In the genomic region with DNA sequence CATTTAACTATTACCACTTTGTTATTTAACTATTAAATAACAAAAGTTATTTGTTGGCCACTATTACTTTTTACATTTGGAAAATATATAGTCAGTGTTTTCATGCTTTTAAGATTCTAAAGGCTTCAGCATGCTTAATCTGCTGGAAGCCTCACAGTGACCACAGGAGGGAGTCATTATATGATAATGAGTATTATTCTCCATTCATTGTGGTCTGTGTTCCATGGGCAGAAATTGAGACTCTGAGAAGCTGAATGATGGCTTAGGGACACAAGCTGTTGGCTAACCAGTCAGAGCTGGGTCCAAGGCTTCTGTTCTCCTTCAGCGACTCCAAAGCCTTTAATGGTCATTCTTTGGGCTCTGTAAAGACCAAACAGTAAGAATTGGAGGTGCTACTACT, we compare ENCODE assay signal across 9 cellular contexts.
DNase-seq lines count a peak whose midpoint lies in the region; ATAC-seq, FAIRE-seq and TF ChIP-seq lines count a peak whose summit lies in the region.
"Had no signal": no experiment of that assay in that cellular context is flagged by ENCODE, and none has a peak within 500 bp of the region (broad histone marks: within the 10 kb centered on the region; RNA-seq: fewer than 3 reads in every experiment).

No MANE protein-coding gene starts in this region.

- dilution Hi-C loops in keratinocyte (cut with MboI; ENCODE audit: extremely low pct_ligation_motif_present, low sequenced_read_pairs): no loop called here

- H3K27me3 ChIP-seq in keratinocyte (ENCODE audit: control insufficient read depth, extremely low read depth, insufficient read depth, low read length) (no peaks in the 10 kb centered on the region), upper lobe of left lung (no peaks in the 10 kb centered on the region)

- no peaks in the 10 kb centered on the region for H4K20me1 ChIP-seq in keratinocyte (ENCODE audit: control insufficient read depth, extremely low read depth, insufficient read depth, low read length)

- H3K9me3 ChIP-seq in keratinocyte (ENCODE audit: control insufficient read depth, low read depth, low read length): no peaks in the 10 kb centered on the region
- no peaks in the 10 kb centered on the region for H3K9me3 ChIP-seq in upper lobe of left lung

- no peak for TF ChIP-seq POLR2A in upper lobe of left lung (IDR thresholded peaks at IDR 0.05)

- no peak overlapping the region for H3K27ac Mint-ChIP-seq in HFFc6

- TF ChIP-seq EP300 in upper lobe of left lung (IDR thresholded peaks at IDR 0.05): no peak

- no peak overlapping the region for H3K9ac ChIP-seq in keratinocyte (ENCODE audit: control insufficient read depth, extremely low read depth, insufficient read depth, low read length)

- no peak for FAIRE-seq in D721Med (lab: Jason Lieb, UNC)
- FAIRE-seq in keratinocyte (lab: Jason Lieb, UNC): no peak

- peaks cover 9% of the 10 kb centered on the region for H3K27me3 Mint-ChIP-seq in HFFc6 (ENCODE audit: insufficient read depth)

- 83 to 100% methylated on average over 1 of the region's 1 CpG for WGBS in upper lobe of left lung, 2 donors

- H3K36me3 Mint-ChIP-seq in HFFc6 (ENCODE audit: low read depth): no peaks in the 10 kb centered on the region
- H3K36me3 Mint-ChIP-seq: IgD-negative memory B cell had no signal

- no peak overlapping the region for H2AFZ ChIP-seq in keratinocyte (ENCODE audit: control insufficient read depth, low read length)

- no peak for DNase-seq in D721Med (ENCODE audit: insufficient read length, low spot score)
- DNase-seq in HFFc6: peak; percentile 29
- no peak for DNase-seq in keratinocyte (ENCODE audit: low read depth, low spot score)
- DNase-seq in T-helper 1 cell: no peak
- DNase-seq in stimulated activated CD4-positive, alpha-beta T cell treated with anti-CD3 and anti-CD28 coated beads, Interleukin-2, amount 100 ng/mL, for 24 hours: no peak
- no peak for DNase-seq in upper lobe of left lung

- H3K4me1 ChIP-seq in keratinocyte (ENCODE audit: control insufficient read depth, extremely low read depth, insufficient read depth, low read length) (peaks cover 17% of the 10 kb centered on the region), upper lobe of left lung (peaks cover 0 to 12% (median 6%) of the 10 kb centered on the region in 4 donors)

- H3K9me3 Mint-ChIP-seq in HFFc6: no peaks in the 10 kb centered on the region
- H3K9me3 Mint-ChIP-seq: IgD-negative memory B cell had no signal

- no peaks in the 10 kb centered on the region for H3K9me1 ChIP-seq in keratinocyte (ENCODE audit: control insufficient read depth, extremely low read depth, insufficient read depth, low read length)

- H3K79me2 ChIP-seq in keratinocyte (ENCODE audit: control insufficient read depth, insufficient read depth, low read length): no peaks in the 10 kb centered on the region

- no peak overlapping the region for H3K4me3 Mint-ChIP-seq in HFFc6

- H3K27ac ChIP-seq in keratinocyte (ENCODE audit: control insufficient read depth, insufficient read depth, low read length) (no peak overlapping the region), upper lobe of left lung (no peak overlapping the region)

- H3K4me3 ChIP-seq in keratinocyte (ENCODE audit: control insufficient read depth in 2 of 3, extremely low read depth in 1 of 3, insufficient read depth in 2 of 3, low read depth in 1 of 3, low read length in 3 of 3) (no peak overlapping the region), upper lobe of left lung (no peak overlapping the region)

- peaks cover 7% of the 10 kb centered on the region for H3K4me1 Mint-ChIP-seq in HFFc6 (ENCODE audit: low read depth)

- ATAC-seq in SK-N-SH treated with all-trans-retinoic acid at 6 μM for 48 hours (peak; percentile 92), GM18519 (IDR thresholded peaks at IDR 0.05; ENCODE audit: low FRiP score, unreplicated experiment) (no peak), upper lobe of left lung (ENCODE audit: low FRiP score in 2 of 2) (no peak)

- H3K4me2 ChIP-seq in keratinocyte (ENCODE audit: control insufficient read depth, extremely low read depth, insufficient read depth, low read depth, low read length): no peak overlapping the region

- TF ChIP-seq CTCF in D721Med (IDR thresholded peaks at IDR 0.05; ENCODE audit: insufficient read depth, missing control alignments) (peak; percentile 41), HFFc6 (IDR thresholded peaks at IDR 0.05) (peak; percentile 72), keratinocyte (optimal IDR thresholded peaks at IDR 0.05 in 1 of 3, IDR thresholded peaks at IDR 0.05 in 1 of 3, conservative IDR thresholded peaks at IDR 0.05 in 1 of 3; ENCODE audit: extremely low read depth in 1 of 3, insufficient read depth in 2 of 3, low read length in 3 of 3) (peak in 2 of 3 experiments; percentile 19 to 23), upper lobe of left lung (IDR thresholded peaks at IDR 0.05) (peak in 1 of 6 experiments; percentile 11)

- no peaks in the 10 kb centered on the region for H3K36me3 ChIP-seq in keratinocyte (ENCODE audit: control insufficient read depth in 2 of 2, extremely low read depth in 1 of 2, insufficient read depth in 2 of 2, low read length in 2 of 2)
- H3K36me3 ChIP-seq in upper lobe of left lung: no peaks in the 10 kb centered on the region

TF ChIP-seq in SK-N-SH treated with all-trans-retinoic acid at 6 μM for 48 hours, 23 proteins besides CTCF, POLR2A, EP300 and RAD21:
- TF ChIP-seq SNAI2 (CRISPR knock-in tag; IDR thresholded peaks at IDR 0.05): no peak
